In genomic region chr5:172643392-172643871, GRCh38 we compare ENCODE assay signal across 14 cellular contexts. TPM values are rescaled to one million over a fixed set of nuclear protein-coding genes. Genes with fewer than 3 reads are reported as not detected.
DNase-seq lines count a peak whose midpoint lies in the region; ATAC-seq, FAIRE-seq and TF ChIP-seq lines count a peak whose summit lies in the region.
"Had no signal": no experiment of that assay in that cellular context is flagged by ENCODE, and none has a peak within 500 bp of the region (broad histone marks: within the 10 kb centered on the region; RNA-seq: fewer than 3 reads in every experiment).

No MANE protein-coding gene starts in this region.

- peaks cover 10% of the 10 kb centered on the region for H3K4me1 Mint-ChIP-seq in activated CD4-positive, alpha-beta T cell treated with anti-CD3 and anti-CD28 coated beads, Interleukin-2, amount 10 ng/mL, durations not matched to agents 7 days and 5 days

- no peak for TF ChIP-seq POLR2A in sigmoid colon (IDR thresholded peaks at IDR 0.05)

- H3K36me3 Mint-ChIP-seq in activated CD4-positive, alpha-beta T cell treated with anti-CD3 and anti-CD28 coated beads, Interleukin-2, amount 10 ng/mL, durations not matched to agents 7 days and 5 days (ENCODE audit: low read depth) = no peaks in the 10 kb centered on the region

- DNase-seq in bronchial epithelial cell (ENCODE audit: low read depth) (no peak), kidney (no peak), sigmoid colon (no peak), OCI-M1 (lab: John Stamatoyannopoulos, UW) (no peak), SJCRH30 (no peak)
- DNase-seq in activated CD4-positive, alpha-beta T cell treated with anti-CD3 and anti-CD28 coated beads, Interleukin-2, amount 10 ng/mL, durations not matched to agents 7 days and 5 days = no peak
- DNase-seq: midbrain, NCI-H1417, NCI-H526 treated with DMSO at 0.1 percent for 48 hours had no signal

- peak overlapping the region; percentile 85 for H3K4me3 ChIP-seq in BLaER1
- no peak overlapping the region for H3K4me3 ChIP-seq in bronchial epithelial cell (ENCODE audit: low read depth, low read length)
- peak overlapping the region; percentile 59 to 60 for H3K4me3 ChIP-seq in kidney (ENCODE audit: low read length in 2 of 2)
- peak overlapping the region; percentile 79 to 99 (median 99) for H3K4me3 ChIP-seq in sigmoid colon
- no peak overlapping the region for H3K4me3 ChIP-seq in SJCRH30
- H3K4me3 ChIP-seq: SJSA1 had no signal

- H3K27me3 ChIP-seq in BLaER1 (no peaks in the 10 kb centered on the region), bronchial epithelial cell (ENCODE audit: control insufficient read depth, insufficient read depth, low read length) (no peaks in the 10 kb centered on the region), sigmoid colon (no peaks in the 10 kb centered on the region), SJCRH30 (no peaks in the 10 kb centered on the region)
- H3K27me3 ChIP-seq: SJSA1 had no signal

- peak overlapping the region; percentile 92 for H3K27ac ChIP-seq in BLaER1
- peak overlapping the region in 1 of 2 donors; percentile 36 for H3K27ac ChIP-seq in kidney (ENCODE audit: low read depth in 2 of 2, low read length in 2 of 2)
- peak overlapping the region; percentile 94 to 99 (median 96) for H3K27ac ChIP-seq in sigmoid colon
- no peak overlapping the region for H3K27ac ChIP-seq in SJCRH30
- H3K27ac ChIP-seq: SJSA1, VCaP had no signal

- H3K36me3 ChIP-seq in BLaER1 = peaks cover 47% of the 10 kb centered on the region
- H3K36me3 ChIP-seq in bronchial epithelial cell (ENCODE audit: control insufficient read depth, insufficient read depth, low read length) = no peaks in the 10 kb centered on the region
- no peaks in the 10 kb centered on the region for H3K36me3 ChIP-seq in kidney (ENCODE audit: control insufficient read depth in 1 of 2, insufficient read depth in 2 of 2, low read length in 2 of 2)
- H3K36me3 ChIP-seq in sigmoid colon = no peaks in the 10 kb centered on the region
- 0 out of 2 replicates have a peak, but pooled peaks cover 4% of the 10 kb centered on the region for H3K36me3 ChIP-seq in SJCRH30

- CTCF ChIA-PET in activated CD4-positive, alpha-beta T cell treated with anti-CD3 and anti-CD28 coated beads, Interleukin-2, amount 10 ng/mL, durations not matched to agents 7 days and 5 days (lab: Charles Lee) = interaction anchor here (0.6 to 0.9 kb wide), 2 partner anchors 163 to 594 kb away, joined by 3 to 4 read pairs; no protein-coding TSS in a partner anchor

- ATAC-seq in HG02981 (IDR thresholded peaks at IDR 0.05; ENCODE audit: unreplicated experiment) = no peak

- H3K9me3 Mint-ChIP-seq in activated CD4-positive, alpha-beta T cell treated with anti-CD3 and anti-CD28 coated beads, Interleukin-2, amount 10 ng/mL, durations not matched to agents 7 days and 5 days = no peaks in the 10 kb centered on the region

- H3K27ac Mint-ChIP-seq in activated CD4-positive, alpha-beta T cell treated with anti-CD3 and anti-CD28 coated beads, Interleukin-2, amount 10 ng/mL, durations not matched to agents 7 days and 5 days = no peak overlapping the region
- H3K27ac Mint-ChIP-seq: IgD-negative memory B cell had no signal

- FAIRE-seq in bronchial epithelial cell (lab: Jason Lieb, UNC) (peak; percentile 80), kidney (lab: Jason Lieb, UNC) (no peak)

- no peak overlapping the region for H3K4me3 Mint-ChIP-seq in activated CD4-positive, alpha-beta T cell treated with anti-CD3 and anti-CD28 coated beads, Interleukin-2, amount 10 ng/mL, durations not matched to agents 7 days and 5 days

- peaks cover 41% of the 10 kb centered on the region for H4K20me1 ChIP-seq in BLaER1

- H3K4me2 ChIP-seq in BLaER1 = peak overlapping the region; percentile 96

- H3K9ac ChIP-seq in BLaER1 = peak overlapping the region; percentile 89
- peak overlapping the region; percentile 25 to 40 for H3K9ac ChIP-seq in kidney (ENCODE audit: low read length in 2 of 2)

- intact Hi-C loops in kidney (cut with DNase I) (no loop called here), sigmoid colon (cut with DNase I) (loop anchor here (2.0 kb wide), 3 partner anchors 45 to 87 kb away; no protein-coding TSS in a partner anchor)

- no peaks in the 10 kb centered on the region for H3K9me3 ChIP-seq in BLaER1
- no peaks in the 10 kb centered on the region for H3K9me3 ChIP-seq in kidney (ENCODE audit: control insufficient read depth in 1 of 2, low read length in 2 of 2)
- no peaks in the 10 kb centered on the region for H3K9me3 ChIP-seq in sigmoid colon
- H3K9me3 ChIP-seq in SJCRH30 (replicated peaks) = no peaks in the 10 kb centered on the region

- POLR2A ChIA-PET in activated CD4-positive, alpha-beta T cell treated with anti-CD3 and anti-CD28 coated beads, Interleukin-2, amount 10 ng/mL, durations not matched to agents 7 days and 5 days (lab: Charles Lee) = no interaction called here

- TF ChIP-seq CTCF in bronchial epithelial cell (IDR thresholded peaks at IDR 0.05; ENCODE audit: insufficient read depth, low read length, severe bottlenecking) (no peak), kidney (IDR thresholded peaks at IDR 0.05; ENCODE audit: borderline replicate concordance, extremely low read depth, insufficient read depth) (no peak), sigmoid colon (IDR thresholded peaks at IDR 0.05) (no peak)

- peaks cover 77% of the 10 kb centered on the region for H3K4me1 ChIP-seq in BLaER1
- peaks cover 0 to 25% of the 10 kb centered on the region in 2 donors for H3K4me1 ChIP-seq in kidney (ENCODE audit: control insufficient read depth in 1 of 2, insufficient read depth in 1 of 2, low read depth in 1 of 2, low read length in 2 of 2)
- peaks cover 0 to 77% (median 68%) of the 10 kb centered on the region in 4 donors for H3K4me1 ChIP-seq in sigmoid colon
- H3K4me1 ChIP-seq in SJCRH30 = peaks cover 20% of the 10 kb centered on the region; the same call in 1 of the 2 replicates

- peaks cover 44% of the 10 kb centered on the region for H3K27me3 Mint-ChIP-seq in activated CD4-positive, alpha-beta T cell treated with anti-CD3 and anti-CD28 coated beads, Interleukin-2, amount 10 ng/mL, durations not matched to agents 7 days and 5 days

- WGBS in sigmoid colon, 2 donors = 38 to 56% methylated on average over 8 of the region's 8 CpGs

- TF ChIP-seq EP300 in sigmoid colon (IDR thresholded peaks at IDR 0.05) = no peak

RNA-seq across cellular contexts. Expression of gene NEURL1B, which starts 2.4 kb away (rescaled TPM):
- total RNA-seq in bronchial epithelial cell (4.7 and 6.4 TPM in 2 replicates), kidney (42.6 TPM), sigmoid colon (10 to 100 TPM; 32.9 to 53.2 (median 45.6) TPM)
- polyA plus RNA-seq in kidney (ENCODE audit: insufficient read depth, low read depth, low replicate concordance) (5.4 TPM), sigmoid colon (10 to 100 TPM; 12.6 to 29.6 (median 26.6) TPM)
- total RNA-seq in activated CD4-positive, alpha-beta T cell treated with anti-CD3 and anti-CD28 coated beads, Interleukin-2, amount 10 ng/mL, durations not matched to agents 7 days and 5 days = 1 to 10 TPM; 7.8 to 8.7 TPM
- 17.8 and 18.8 TPM in 2 replicates for total RNA-seq in SJCRH30 (2014; rRNA removed; shearing (Covaris generic))
- polyA plus RNA-seq: IgD-negative memory B cell had no signal

Comparison
In these comparisons a context has a peak if more than half of its experiments do, and no peak if none do; other contexts are left out.
1. H3K4me3 ChIP-seq: peak in BLaER1 (single experiment), kidney (2 of 2) and sigmoid colon (4 of 4); none in bronchial epithelial cell (single experiment) and SJCRH30 (single experiment).